In genomic region chr9:114288233-114289051, GRCh38 we compare ENCODE assay signal across 11 cellular contexts. TPM values are rescaled to one million over a fixed set of nuclear protein-coding genes. Genes with fewer than 3 reads are reported as not detected.
DNase-seq lines count a peak whose midpoint lies in the region; ATAC-seq, FAIRE-seq and TF ChIP-seq lines count a peak whose summit lies in the region.
"Had no signal": no experiment of that assay in that cellular context is flagged by ENCODE, and none has a peak within 500 bp of the region (broad histone marks: within the 10 kb centered on the region; RNA-seq: fewer than 3 reads in every experiment).

No MANE protein-coding gene starts in this region.

- 72 to 75% (median 73%) methylated on average over 21 to 23 of the region's 23 CpGs for WGBS in small intestine, 3 donors

- peaks cover 47% of the 10 kb centered on the region for H3K4me1 Mint-ChIP-seq in nephron

- ATAC-seq in HG03139 (IDR thresholded peaks at IDR 0.05; ENCODE audit: unreplicated experiment): no peak

- peaks cover 6% of the 10 kb centered on the region for H3K9me3 Mint-ChIP-seq in nephron

- peak overlapping the region; percentile 66 to 87 (median 78) for H3K27ac Mint-ChIP-seq in nephron

- H3K36me3 ChIP-seq in small intestine (ENCODE audit: control insufficient read depth in 2 of 2, insufficient read depth in 2 of 2, low read length in 2 of 2): no peaks in the 10 kb centered on the region

- H3K4me3 Mint-ChIP-seq in nephron: peak overlapping the region in 1 of 3 experiments; percentile 8

- no peak overlapping the region for H3K27ac ChIP-seq in small intestine (ENCODE audit: low read depth in 1 of 2, low read length in 1 of 2)
- H3K27ac ChIP-seq: SK-N-MC had no signal

- H3K9me3 ChIP-seq in small intestine (ENCODE audit: control insufficient read depth, low read depth): no peaks in the 10 kb centered on the region

- H3K4me3 ChIP-seq in small intestine (ENCODE audit: low read depth in 1 of 2, low read length in 2 of 2): no peak overlapping the region
- H3K4me3 ChIP-seq: SK-N-MC had no signal

- H3K4me1 ChIP-seq in small intestine (ENCODE audit: control insufficient read depth in 2 of 2, insufficient read depth in 1 of 2, low read depth in 1 of 2, low read length in 1 of 2): no peaks in the 10 kb centered on the region

- no peak for TF ChIP-seq CTCF in nephron (IDR thresholded peaks at IDR 0.05; ENCODE audit: unreplicated experiment in 3 of 3)

- peaks cover 24% of the 10 kb centered on the region for H3K36me3 Mint-ChIP-seq in nephron (ENCODE audit: low read depth)

- no peak for FAIRE-seq in small intestine (lab: Jason Lieb, UNC)

- no peaks in the 10 kb centered on the region for H3K27me3 ChIP-seq in small intestine (ENCODE audit: control insufficient read depth in 2 of 2, insufficient read depth in 2 of 2, low read length in 2 of 2)

- DNase-seq in AG08395 (ENCODE audit: low spot score): peak; percentile 62
- DNase-seq in NCI-H1694 (lab: John Stamatoyannopoulos, UW): peak; percentile 11
- peak; percentile 59 for DNase-seq in ecto neural progenitor cell (ENCODE audit: low spot score)
- no peak for DNase-seq in NCI-H2227 (lab: John Stamatoyannopoulos, UW; ENCODE audit: unreplicated experiment)
- no peak for DNase-seq in NCI-H1930 (lab: John Stamatoyannopoulos, UW)
- DNase-seq in small intestine: no peak
- DNase-seq: activated naive CD4-positive, alpha-beta T cell treated with Interleukin-2 at 50 U/mL for 16 hours; DMS79 had no signal

- peaks cover 10% of the 10 kb centered on the region for H3K27me3 Mint-ChIP-seq in nephron (ENCODE audit: low read depth)

RNA-seq across cellular contexts. Expression of gene ORM1, which starts 34.5 kb away (rescaled TPM):
- 1 to 10 TPM in 2 of 3 donors, not detected in 1; 1.3 to 6.9 TPM for polyA plus RNA-seq in small intestine

RNA-seq across cellular contexts. Expression of gene ORM2, which starts 41.2 kb away (rescaled TPM):
- under 1 TPM in 1 of 3 donors, not detected in 2; 0.28 TPM for polyA plus RNA-seq in small intestine

Comparison
In these comparisons a context has a peak if more than half of its experiments do, and no peak if none do; other contexts are left out.
1. DNase-seq: peak in AG08395 (single experiment), NCI-H1694 (single experiment) and ecto neural progenitor cell (single experiment); none in NCI-H2227 (single experiment), NCI-H1930 (0 of 2) and small intestine (single experiment).